In the genomic region with DNA sequence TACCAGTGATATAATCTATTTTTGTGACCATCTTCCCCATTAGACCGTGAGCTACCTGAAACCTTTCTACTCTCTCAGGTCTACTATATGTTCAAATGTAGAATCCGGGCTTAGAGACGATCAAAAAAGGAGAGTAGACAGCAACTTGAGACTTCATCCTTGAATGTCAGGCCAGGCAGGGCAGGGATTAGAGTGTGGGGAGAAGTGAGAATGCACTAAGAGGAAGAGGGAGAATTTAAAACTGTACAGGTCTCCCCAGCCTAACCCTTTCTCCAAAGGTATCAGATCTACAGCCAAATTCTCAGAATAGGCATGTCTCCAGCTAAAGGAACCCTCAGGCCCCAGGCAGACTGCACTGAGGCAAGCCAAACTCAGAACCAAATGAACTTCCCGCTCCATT, we compare ENCODE assay signal across 1 cellular context.
TF ChIP-seq lines count a peak whose summit lies in the region.

No MANE protein-coding gene starts in this region.

TF ChIP-seq in H1, 55 proteins besides CTCF, POLR2A, EP300 and RAD21:
- no peak for TF ChIP-seq TBP (IDR thresholded peaks at IDR 0.05; ENCODE audit: low read depth, low read length)
- TF ChIP-seq RXRA (IDR thresholded peaks at IDR 0.05; ENCODE audit: insufficient read depth, low read depth, low read length) = no peak
- no peak for TF ChIP-seq SIN3A (conservative IDR thresholded peaks at IDR 0.05 in 1 of 2, IDR thresholded peaks at IDR 0.05 in 1 of 2; ENCODE audit: low read depth in 1 of 2, low read length in 2 of 2)
- TF ChIP-seq BRCA1 (IDR thresholded peaks at IDR 0.05; ENCODE audit: low read depth, low read length) = no peak
- TF ChIP-seq RFX5 (IDR thresholded peaks at IDR 0.05; ENCODE audit: borderline replicate concordance, low read depth, low read length) = no peak
- no peak for TF ChIP-seq SIRT6 (IDR thresholded peaks at IDR 0.05; ENCODE audit: low read length)
- TF ChIP-seq YY1 (IDR thresholded peaks at IDR 0.05; ENCODE audit: low read depth, low read length) = no peak
- TF ChIP-seq FOSL1 (IDR thresholded peaks at IDR 0.05; ENCODE audit: insufficient read depth, low read depth, low read length) = no peak
- no peak for TF ChIP-seq CTBP2 (IDR thresholded peaks at IDR 0.05; ENCODE audit: borderline replicate concordance, insufficient read depth, insufficient read length, low read length)
- TF ChIP-seq CHD2 (IDR thresholded peaks at IDR 0.05; ENCODE audit: low read length) = no peak
